9 cellular contexts compared by ENCODE assay signal in genomic region chr19:40519352-40520322, GRCh38. TPM values are rescaled to one million over a fixed set of nuclear protein-coding genes. Genes with fewer than 3 reads are reported as not detected.
DNase-seq lines count a peak whose midpoint lies in the region; ATAC-seq lines count a peak whose summit lies in the region.
"Had no signal": no experiment of that assay in that cellular context is flagged by ENCODE, and none has a peak within 500 bp of the region (broad histone marks: within the 10 kb centered on the region; RNA-seq: fewer than 3 reads in every experiment).

No MANE protein-coding gene starts in this region.

- no peaks in the 10 kb centered on the region for H3K4me1 Mint-ChIP-seq in activated naive CD8-positive, alpha-beta T cell treated with anti-CD3 and anti-CD28 coated beads, Interleukin-2, amount 50 U/mL, for 24 hours

- no peaks in the 10 kb centered on the region for H3K36me3 ChIP-seq in H7 (replicated peaks; ENCODE audit: control insufficient read depth, insufficient read depth, low read length)

- peaks cover 32% of the 10 kb centered on the region for H3K27me3 Mint-ChIP-seq in activated naive CD8-positive, alpha-beta T cell treated with anti-CD3 and anti-CD28 coated beads, Interleukin-2, amount 50 U/mL, for 24 hours

- H3K4me3 Mint-ChIP-seq in activated naive CD8-positive, alpha-beta T cell treated with anti-CD3 and anti-CD28 coated beads, Interleukin-2, amount 50 U/mL, for 24 hours, result no peak overlapping the region
- H3K4me3 Mint-ChIP-seq: effector memory CD8-positive, alpha-beta T cell had no signal

- H3K27me3 ChIP-seq in H7 (ENCODE audit: control insufficient read depth, insufficient read depth, low read length), result peaks cover 45% of the 10 kb centered on the region

- H3K4me3 ChIP-seq in H7 (ENCODE audit: insufficient read depth, low read depth, low read length), result peak overlapping the region; percentile 19

- H3K9me3 Mint-ChIP-seq in activated naive CD8-positive, alpha-beta T cell treated with anti-CD3 and anti-CD28 coated beads, Interleukin-2, amount 50 U/mL, for 24 hours, result no peaks in the 10 kb centered on the region
- H3K9me3 Mint-ChIP-seq: effector memory CD8-positive, alpha-beta T cell had no signal

- ATAC-seq in activated naive CD8-positive, alpha-beta T cell treated with anti-CD3 and anti-CD28 coated beads, Interleukin-2, amount 50 U/mL, for 24 hours, result peak; percentile 42
- ATAC-seq in HG03354 (IDR thresholded peaks at IDR 0.05; ENCODE audit: poor library complexity, severe bottlenecking, unreplicated experiment) (no peak), HG03442 (IDR thresholded peaks at IDR 0.05; ENCODE audit: unreplicated experiment) (no peak)
- ATAC-seq: effector memory CD8-positive, alpha-beta T cell had no signal

- DNase-seq in AG08395 (ENCODE audit: low spot score) (peak; percentile 29), H7 (peak; percentile 84), iris pigment epithelial cell (ENCODE audit: low read depth) (peak; percentile 56), H4 (ENCODE audit: low spot score) (no peak), NOMO-1 treated with DMSO at 0.1 percent for 48 hours (lab: John Stamatoyannopoulos, UW; ENCODE audit: unreplicated experiment) (no peak)
- no peak for DNase-seq in activated naive CD8-positive, alpha-beta T cell treated with anti-CD3 and anti-CD28 coated beads, Interleukin-2, amount 50 U/mL, for 24 hours
- DNase-seq: effector memory CD8-positive, alpha-beta T cell had no signal

- H3K36me3 Mint-ChIP-seq in activated naive CD8-positive, alpha-beta T cell treated with anti-CD3 and anti-CD28 coated beads, Interleukin-2, amount 50 U/mL, for 24 hours (ENCODE audit: low read depth), result no peaks in the 10 kb centered on the region

- H3K27ac Mint-ChIP-seq in activated naive CD8-positive, alpha-beta T cell treated with anti-CD3 and anti-CD28 coated beads, Interleukin-2, amount 50 U/mL, for 24 hours, result no peak overlapping the region
- H3K27ac Mint-ChIP-seq: effector memory CD8-positive, alpha-beta T cell had no signal

RNA-seq across cellular contexts. Expression of gene SPTBN4, which starts 52.8 kb away (rescaled TPM):
- 0.78 and 1.1 TPM in 2 replicates for total RNA-seq in H7 (2014; rRNA removed; shearing (Covaris generic))
- total RNA-seq in H4 (2014; rRNA removed; shearing (Covaris generic)), result 0.23 and 0.56 TPM in 2 replicates

RNA-seq across cellular contexts. Expression of gene BLVRB, which starts 54.1 kb away (rescaled TPM):
- 43.6 and 53.8 TPM in 2 replicates for total RNA-seq in H7 (2014; rRNA removed; shearing (Covaris generic))
- 433 and 572 TPM in 2 replicates for total RNA-seq in H4 (2014; rRNA removed; shearing (Covaris generic))

RNA-seq across cellular contexts. Expression of gene SHKBP1, which starts 57.0 kb away (rescaled TPM):
- 52.3 and 58.2 TPM in 2 replicates for total RNA-seq in H7 (2014; rRNA removed; shearing (Covaris generic))
- 26.6 and 30.9 TPM in 2 replicates for total RNA-seq in H4 (2014; rRNA removed; shearing (Covaris generic))

Comparison
In these comparisons a context has a peak if more than half of its experiments do, and no peak if none do; other contexts are left out.
1. DNase-seq: peak in AG08395 (single experiment), H7 (single experiment) and iris pigment epithelial cell (single experiment); none in activated naive CD8-positive, alpha-beta T cell treated with anti-CD3 and anti-CD28 coated beads, Interleukin-2, amount 50 U/mL, for 24 hours (single experiment), H4 (single experiment) and NOMO-1 treated with DMSO at 0.1 percent for 48 hours (single experiment).